Comparison of ENCODE assay signal across 1 cellular context in genomic region chr12:111284709-111285108, GRCh38.
TF ChIP-seq lines count a peak whose summit lies in the region.

No MANE protein-coding gene starts in this region.

TF ChIP-seq in HepG2, 621 proteins besides CTCF, POLR2A, EP300 and RAD21 (continued from another document):
- TF ChIP-seq THAP11 (CRISPR knock-in tag; IDR thresholded peaks at IDR 0.05) (no peak), ATF3 (CRISPR knock-in tag; IDR thresholded peaks at IDR 0.05) (no peak), GMEB1 (CRISPR knock-in tag; IDR thresholded peaks at IDR 0.05; ENCODE audit: borderline replicate concordance) (no peak), ZNF496 (CRISPR knock-in tag; IDR thresholded peaks at IDR 0.05; ENCODE audit: insufficient replicate concordance) (no peak), ZFAT (CRISPR knock-in tag; conservative IDR thresholded peaks at IDR 0.05) (no peak)
TF ChIP-seq in HepG2: peak in this region for 0.
